In the genomic region with DNA sequence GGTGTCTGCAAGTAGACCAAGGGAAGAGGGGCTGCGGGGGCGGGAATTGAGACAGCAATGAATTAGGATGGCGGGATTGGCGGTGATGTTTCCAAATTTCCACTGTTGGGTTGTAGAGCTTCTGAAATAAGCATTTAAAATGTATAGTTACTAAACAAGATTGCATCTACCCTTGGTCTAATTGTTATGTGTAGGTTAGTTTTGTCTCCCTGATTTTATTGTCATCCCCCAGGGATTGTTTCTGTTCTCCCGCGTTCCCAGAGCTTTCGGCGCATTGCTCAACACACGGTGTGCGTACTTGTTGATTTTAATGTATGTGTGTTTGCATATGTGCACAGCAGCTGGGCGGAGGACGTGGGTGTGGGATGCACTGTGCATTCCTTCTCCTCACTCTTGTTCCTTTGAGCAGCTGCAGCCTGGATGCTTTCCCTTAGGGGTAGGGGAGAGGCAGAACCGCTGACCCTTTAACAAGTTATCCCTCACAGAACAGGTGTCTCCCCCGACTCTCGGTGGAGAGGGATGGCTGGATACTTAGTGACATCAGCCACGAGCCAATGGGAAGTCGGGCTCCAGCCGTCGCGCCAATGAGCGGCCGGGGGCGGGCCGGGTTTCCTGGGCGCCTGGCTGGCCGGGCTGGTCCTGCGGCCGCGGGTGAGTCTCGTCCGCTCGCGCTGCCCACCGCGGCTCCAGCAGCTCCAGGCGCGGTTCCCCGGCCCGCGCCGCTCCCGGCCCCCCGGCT, we compare ENCODE assay signal across 2 cellular contexts.
TF ChIP-seq lines count a peak whose summit lies in the region.

TSS of gene TSPAN33 (plus strand) at position 613 of the 739 bp plus-strand sequence. CDS start 274 bp downstream, outside the sequence.

TF ChIP-seq in GM23338, 12 proteins besides CTCF, POLR2A, EP300 and RAD21:
- TF ChIP-seq ZNF331 (CRISPR knock-in tag; IDR thresholded peaks at IDR 0.05; ENCODE audit: low read depth) (no peak), POLR2AphosphoS5 (IDR thresholded peaks at IDR 0.05; ENCODE audit: low read depth) (peak; percentile 82), EZH2 (IDR thresholded peaks at IDR 0.05; ENCODE audit: low read depth, unreplicated experiment) (no peak), EZH2phosphoT487 (IDR thresholded peaks at IDR 0.05; ENCODE audit: unreplicated experiment) (no peak)

TF ChIP-seq in SK-N-SH, 30 proteins besides CTCF, POLR2A, EP300 and RAD21:
- no peak for TF ChIP-seq RXRA (IDR thresholded peaks at IDR 0.05; ENCODE audit: borderline replicate concordance, low read depth)
- peak; percentile 80; the same call in 1 of the 2 replicates for TF ChIP-seq RFX5 (IDR thresholded peaks at IDR 0.05; ENCODE audit: low read length)
- TF ChIP-seq TEAD4 (IDR thresholded peaks at IDR 0.05; ENCODE audit: borderline replicate concordance, insufficient read depth): no peak
- TF ChIP-seq, protein P1, sequence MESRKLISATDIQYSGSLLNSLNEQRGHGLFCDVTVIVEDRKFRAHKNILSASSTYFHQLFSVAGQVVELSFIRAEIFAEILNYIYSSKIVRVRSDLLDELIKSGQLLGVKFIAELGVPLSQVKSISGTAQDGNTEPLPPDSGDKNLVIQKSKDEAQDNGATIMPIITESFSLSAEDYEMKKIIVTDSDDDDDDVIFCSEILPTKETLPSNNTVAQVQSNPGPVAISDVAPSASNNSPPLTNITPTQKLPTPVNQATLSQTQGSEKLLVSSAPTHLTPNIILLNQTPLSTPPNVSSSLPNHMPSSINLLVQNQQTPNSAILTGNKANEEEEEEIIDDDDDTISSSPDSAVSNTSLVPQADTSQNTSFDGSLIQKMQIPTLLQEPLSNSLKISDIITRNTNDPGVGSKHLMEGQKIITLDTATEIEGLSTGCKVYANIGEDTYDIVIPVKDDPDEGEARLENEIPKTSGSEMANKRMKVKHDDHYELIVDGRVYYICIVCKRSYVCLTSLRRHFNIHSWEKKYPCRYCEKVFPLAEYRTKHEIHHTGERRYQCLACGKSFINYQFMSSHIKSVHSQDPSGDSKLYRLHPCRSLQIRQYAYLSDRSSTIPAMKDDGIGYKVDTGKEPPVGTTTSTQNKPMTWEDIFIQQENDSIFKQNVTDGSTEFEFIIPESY (IDR thresholded peaks at IDR 0.05; ENCODE audit: borderline replicate concordance, low read depth): no peak
- TF ChIP-seq REST (IDR thresholded peaks at IDR 0.05; ENCODE audit: low read depth, low read length): no peak
- TF ChIP-seq USF1 (IDR thresholded peaks at IDR 0.05; ENCODE audit: borderline replicate concordance, low read depth): no peak
- TF ChIP-seq, protein P2, sequence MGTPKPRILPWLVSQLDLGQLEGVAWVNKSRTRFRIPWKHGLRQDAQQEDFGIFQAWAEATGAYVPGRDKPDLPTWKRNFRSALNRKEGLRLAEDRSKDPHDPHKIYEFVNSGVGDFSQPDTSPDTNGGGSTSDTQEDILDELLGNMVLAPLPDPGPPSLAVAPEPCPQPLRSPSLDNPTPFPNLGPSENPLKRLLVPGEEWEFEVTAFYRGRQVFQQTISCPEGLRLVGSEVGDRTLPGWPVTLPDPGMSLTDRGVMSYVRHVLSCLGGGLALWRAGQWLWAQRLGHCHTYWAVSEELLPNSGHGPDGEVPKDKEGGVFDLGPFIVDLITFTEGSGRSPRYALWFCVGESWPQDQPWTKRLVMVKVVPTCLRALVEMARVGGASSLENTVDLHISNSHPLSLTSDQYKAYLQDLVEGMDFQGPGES (IDR thresholded peaks at IDR 0.05; ENCODE audit: low read depth, low read length): peak; percentile 65
- TF ChIP-seq TAF1 (IDR thresholded peaks at IDR 0.05; ENCODE audit: borderline replicate concordance, low read depth, low read length): no peak
- TF ChIP-seq EZH2phosphoT487 (IDR thresholded peaks at IDR 0.05; ENCODE audit: borderline replicate concordance, low read depth): no peak
- peak; percentile 27; the same call in 1 of the 2 replicates for TF ChIP-seq MXI1 (IDR thresholded peaks at IDR 0.05; ENCODE audit: low read depth, low read length)
- TF ChIP-seq YY1 (IDR thresholded peaks at IDR 0.05; ENCODE audit: low read depth): no peak
- no peak for TF ChIP-seq NFIC (IDR thresholded peaks at IDR 0.05; ENCODE audit: borderline replicate concordance)
- TF ChIP-seq, protein P3, sequence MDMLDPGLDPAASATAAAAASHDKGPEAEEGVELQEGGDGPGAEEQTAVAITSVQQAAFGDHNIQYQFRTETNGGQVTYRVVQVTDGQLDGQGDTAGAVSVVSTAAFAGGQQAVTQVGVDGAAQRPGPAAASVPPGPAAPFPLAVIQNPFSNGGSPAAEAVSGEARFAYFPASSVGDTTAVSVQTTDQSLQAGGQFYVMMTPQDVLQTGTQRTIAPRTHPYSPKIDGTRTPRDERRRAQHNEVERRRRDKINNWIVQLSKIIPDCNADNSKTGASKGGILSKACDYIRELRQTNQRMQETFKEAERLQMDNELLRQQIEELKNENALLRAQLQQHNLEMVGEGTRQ (IDR thresholded peaks at IDR 0.05; ENCODE audit: borderline replicate concordance, low read depth, low read length): no peak
- no peak for TF ChIP-seq SIN3A (IDR thresholded peaks at IDR 0.05; ENCODE audit: borderline replicate concordance, low read depth, low read length)
- no peak for TF ChIP-seq POLR2AphosphoS5 (IDR thresholded peaks at IDR 0.05; ENCODE audit: low read depth, low read length)
- TF ChIP-seq FOXJ3 (CRISPR knock-in tag; IDR thresholded peaks at IDR 0.05): no peak
- TF ChIP-seq NRF1 (IDR thresholded peaks at IDR 0.05; ENCODE audit: low read depth, low read length): 0 out of 2 replicates have a peak, but pooled peaks have one; percentile 17
- TF ChIP-seq MEF2A (IDR thresholded peaks at IDR 0.05; ENCODE audit: borderline replicate concordance, low read depth): no peak
- no peak for TF ChIP-seq SMC3 (IDR thresholded peaks at IDR 0.05; ENCODE audit: low read depth, low read length)
- no peak for TF ChIP-seq TCF12 (IDR thresholded peaks at IDR 0.05)
- no peak for TF ChIP-seq FOXM1 (IDR thresholded peaks at IDR 0.05; ENCODE audit: low read depth)
- TF ChIP-seq RCOR1 (IDR thresholded peaks at IDR 0.05; ENCODE audit: low read length): no peak; the same call in 1 of the 2 replicates
- no peak for TF ChIP-seq MAX (IDR thresholded peaks at IDR 0.05; ENCODE audit: low read depth)
- peak; percentile 61 for TF ChIP-seq CHD2 (IDR thresholded peaks at IDR 0.05; ENCODE audit: low read length, partially characterized antibody)
- TF ChIP-seq FOSL2 (IDR thresholded peaks at IDR 0.05; ENCODE audit: borderline replicate concordance, low read depth): no peak
- no peak for TF ChIP-seq JUND (IDR thresholded peaks at IDR 0.05)
- peak; percentile 88 for TF ChIP-seq PBX3 (IDR thresholded peaks at IDR 0.05)
- TF ChIP-seq GABPA (IDR thresholded peaks at IDR 0.05; ENCODE audit: low read depth): 0 out of 2 replicates have a peak, but pooled peaks have one; percentile 14
- TF ChIP-seq ELF1 (IDR thresholded peaks at IDR 0.05): no peak
- no peak for TF ChIP-seq GATA2 (CRISPR knock-in tag; IDR thresholded peaks at IDR 0.05)
TF ChIP-seq in SK-N-SH: peak in this region for 7.
